In the genomic region with DNA sequence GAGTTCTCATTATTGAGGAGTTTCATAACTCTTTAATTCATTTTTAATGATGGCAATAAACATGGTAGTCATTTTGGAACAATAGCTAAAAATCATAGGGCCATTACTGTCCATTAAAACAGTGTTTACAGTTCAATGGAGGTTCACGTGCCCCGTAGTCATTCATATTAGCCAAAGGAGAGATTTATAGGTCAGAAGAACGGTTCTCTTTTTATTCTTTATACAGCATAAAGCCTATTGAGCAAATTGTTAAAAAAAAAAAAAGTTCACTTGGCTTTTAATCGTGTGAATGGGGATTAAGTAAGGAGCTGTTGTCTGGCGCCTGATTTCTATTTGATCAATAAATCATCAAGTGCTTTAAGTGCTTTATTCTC, we compare ENCODE assay signal across 10 cellular contexts.
A peak's percentile ranks its signal among the peaks of the same experiment; 100 is the strongest.
DNase-seq lines count a peak whose midpoint lies in the region; ATAC-seq and TF ChIP-seq lines count a peak whose summit lies in the region.
"Had no signal": no experiment of that assay in that cellular context is flagged by ENCODE, and none has a peak within 500 bp of the region (broad histone marks: within the 10 kb centered on the region; RNA-seq: fewer than 3 reads in every experiment).

No MANE protein-coding gene starts in this region.

- peaks cover 56 to 61% of the 10 kb centered on the region in 2 donors for H3K27me3 Mint-ChIP-seq in natural killer cell (ENCODE audit: low read depth in 2 of 2)

- H3K27ac ChIP-seq in ACC112 (ENCODE audit: low read depth, low read length) (no peak overlapping the region), HEK293 (ENCODE audit: extremely low read depth, low read depth, low read length) (no peak overlapping the region), mammary epithelial cell (ENCODE audit: insufficient read depth, low read depth, low read length) (no peak overlapping the region)
- H3K27ac ChIP-seq: BLaER1 treated with 17β-estradiol and CSF1 and Interleukin-3, amounts not matched to agents 10 nM and 100 nM had no signal

- no peaks in the 10 kb centered on the region for H3K9me3 ChIP-seq in HEK293 (ENCODE audit: control insufficient read depth, insufficient read depth, low read depth, low read length)
- H3K9me3 ChIP-seq in mammary epithelial cell (replicated peaks; ENCODE audit: insufficient read depth, low read length) = no peaks in the 10 kb centered on the region

- peak overlapping the region; percentile 65 for H3K4me2 ChIP-seq in mammary epithelial cell (ENCODE audit: insufficient read depth, low read depth, low read length)

- no peaks in the 10 kb centered on the region for H3K9me3 Mint-ChIP-seq in natural killer cell

- CTCF ChIA-PET in HEK293 (lab: Yijun Ruan, JAX) = interaction anchor here (0.6 to 0.9 kb wide), 5 partner anchors 12 to 1117 kb away, joined by 3 to 9 read pairs (median 3); no protein-coding TSS in a partner anchor
- CTCF ChIA-PET in mammary epithelial cell (lab: Charles Lee; ENCODE audit: low non-redundant PET) = no interaction called here

- intact Hi-C loops in mammary epithelial cell (cut with micrococcal nuclease) = no loop called here
- intact Hi-C loops in natural killer cell (cut with micrococcal nuclease) = no loop called here

- H3K4me1 ChIP-seq in ACC112 (ENCODE audit: control insufficient read depth, insufficient read depth, low read length, unreplicated experiment) (no peaks in the 10 kb centered on the region), HEK293 (ENCODE audit: control insufficient read depth, insufficient read depth, low read length) (no peaks in the 10 kb centered on the region), mammary epithelial cell (ENCODE audit: insufficient read depth, low read length) (peaks cover 2% of the 10 kb centered on the region)

- peak overlapping the region; percentile 80 for H2AFZ ChIP-seq in ACC112 (ENCODE audit: low read length, unreplicated experiment)
- H2AFZ ChIP-seq in mammary epithelial cell (ENCODE audit: low read depth, low read length) = peak overlapping the region; percentile 64

- H3K79me2 ChIP-seq in ACC112 (ENCODE audit: control insufficient read depth, insufficient read depth, low read length, unreplicated experiment) = no peaks in the 10 kb centered on the region
- no peaks in the 10 kb centered on the region for H3K79me2 ChIP-seq in mammary epithelial cell (ENCODE audit: insufficient read depth, low read length)

- no peak for DNase-seq in mammary epithelial cell
- DNase-seq in natural killer cell = no peak
- no peak for DNase-seq in activated CD4-positive, alpha-beta T cell treated with anti-CD3 and anti-CD28 coated beads for 4 hours
- DNase-seq: NCI-H1694 treated with DMSO at 0.1 percent for 48 hours had no signal

- H3K4me3 ChIP-seq in ACC112 (ENCODE audit: low read depth, low read length) (peak overlapping the region; percentile 85), HEK293 (ENCODE audit: low read depth, low read length) (no peak overlapping the region), mammary epithelial cell (replicated peaks in 1 of 3; ENCODE audit: insufficient read depth in 1 of 3, low read depth in 2 of 3, low read length in 3 of 3) (no peak overlapping the region)

- no peak overlapping the region for H3K27ac Mint-ChIP-seq in natural killer cell

- peak overlapping the region; percentile 85 for H3K4me3 Mint-ChIP-seq in natural killer cell

- BruUV-seq in mammary epithelial cell (replicated peaks; lab: Mats Ljungman, UMichigan) = no TSS peak

- H3K27me3 ChIP-seq in ACC112 (ENCODE audit: insufficient read depth, low read length) = peaks cover 3% of the 10 kb centered on the region; the same call in 1 of the 2 replicates
- peaks cover 10% of the 10 kb centered on the region for H3K27me3 ChIP-seq in mammary epithelial cell (ENCODE audit: insufficient read depth, low read length)

- H3K9ac ChIP-seq in mammary epithelial cell (ENCODE audit: insufficient read depth, low read length) = no peak overlapping the region

- 94% methylated on average over 5 of the region's 5 CpGs for WGBS in mammary epithelial cell (ENCODE audit: low coverage, missing lambda C conversion rate)

- TF ChIP-seq CTCF in HEK293 (tag by site-specific recombination; IDR thresholded peaks at IDR 0.05) (no peak), mammary epithelial cell (conservative IDR thresholded peaks at IDR 0.05 in 1 of 2, IDR thresholded peaks at IDR 0.05 in 1 of 2; ENCODE audit: extremely low read depth in 1 of 2, insufficient read depth in 1 of 2, low read depth in 1 of 2, low read length in 2 of 2) (no peak), natural killer cell (IDR thresholded peaks at IDR 0.05) (no peak)

- dilution Hi-C loops in mammary epithelial cell (cut with HindIII; ENCODE audit: low sequenced_read_pairs) = no loop called here

- H3K36me3 ChIP-seq in ACC112 (ENCODE audit: insufficient read depth, low read length) (no peaks in the 10 kb centered on the region), HEK293 (ENCODE audit: control insufficient read depth in 2 of 2, insufficient read depth in 1 of 2, low read length in 2 of 2) (no peaks in the 10 kb centered on the region), mammary epithelial cell (ENCODE audit: insufficient read depth, low read length) (no peaks in the 10 kb centered on the region)
- H3K36me3 ChIP-seq: BLaER1 treated with 17β-estradiol and CSF1 and Interleukin-3, amounts not matched to agents 10 nM and 100 nM had no signal

- ATAC-seq in natural killer cell (no peak), GM19395 (IDR thresholded peaks at IDR 0.05; ENCODE audit: unreplicated experiment) (no peak), HG02973 (IDR thresholded peaks at IDR 0.05; ENCODE audit: unreplicated experiment) (no peak), HG02678 (IDR thresholded peaks at IDR 0.05; ENCODE audit: unreplicated experiment) (no peak)

- in situ Hi-C loops in mammary epithelial cell (cut with MboI; ENCODE audit: low sequenced_read_pairs in 2 of 2) = no loop called here

- POLR2A ChIA-PET in HEK293 (lab: Yijun Ruan, JAX) = no interaction called here

- peaks cover 12 to 15% of the 10 kb centered on the region in 2 donors for H3K4me1 Mint-ChIP-seq in natural killer cell

- no peaks in the 10 kb centered on the region for H4K20me1 ChIP-seq in mammary epithelial cell (ENCODE audit: insufficient read depth, low read length)
- H4K20me1 ChIP-seq: BLaER1 treated with 17β-estradiol and CSF1 and Interleukin-3, amounts not matched to agents 10 nM and 100 nM had no signal

- H3K36me3 Mint-ChIP-seq in natural killer cell = no peaks in the 10 kb centered on the region

TF ChIP-seq in HEK293, 187 proteins besides CTCF, POLR2A, EP300 and RAD21:
- no peak for TF ChIP-seq ZFP3 (tag by site-specific recombination; IDR thresholded peaks at IDR 0.05; ENCODE audit: low read depth)
- TF ChIP-seq ZNF140 (tag by site-specific recombination; IDR thresholded peaks at IDR 0.05) = no peak
- TF ChIP-seq ZNF624 (tag by site-specific recombination; IDR thresholded peaks at IDR 0.05) = no peak
- TF ChIP-seq ZNF610 (tag by site-specific recombination; IDR thresholded peaks at IDR 0.05; ENCODE audit: borderline replicate concordance) = no peak
- TF ChIP-seq ZNF423 (tag by site-specific recombination; IDR thresholded peaks at IDR 0.05) = no peak
- TF ChIP-seq GLIS2 (tag by site-specific recombination; IDR thresholded peaks at IDR 0.05) = no peak
- TF ChIP-seq, protein P1, sequence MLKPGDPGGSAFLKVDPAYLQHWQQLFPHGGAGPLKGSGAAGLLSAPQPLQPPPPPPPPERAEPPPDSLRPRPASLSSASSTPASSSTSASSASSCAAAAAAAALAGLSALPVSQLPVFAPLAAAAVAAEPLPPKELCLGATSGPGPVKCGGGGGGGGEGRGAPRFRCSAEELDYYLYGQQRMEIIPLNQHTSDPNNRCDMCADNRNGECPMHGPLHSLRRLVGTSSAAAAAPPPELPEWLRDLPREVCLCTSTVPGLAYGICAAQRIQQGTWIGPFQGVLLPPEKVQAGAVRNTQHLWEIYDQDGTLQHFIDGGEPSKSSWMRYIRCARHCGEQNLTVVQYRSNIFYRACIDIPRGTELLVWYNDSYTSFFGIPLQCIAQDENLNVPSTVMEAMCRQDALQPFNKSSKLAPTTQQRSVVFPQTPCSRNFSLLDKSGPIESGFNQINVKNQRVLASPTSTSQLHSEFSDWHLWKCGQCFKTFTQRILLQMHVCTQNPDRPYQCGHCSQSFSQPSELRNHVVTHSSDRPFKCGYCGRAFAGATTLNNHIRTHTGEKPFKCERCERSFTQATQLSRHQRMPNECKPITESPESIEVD (tag by site-specific recombination; IDR thresholded peaks at IDR 0.05) = 0 out of 2 replicates have a peak, but pooled peaks have one; percentile 15
- no peak for TF ChIP-seq ZNF621 (tag by site-specific recombination; IDR thresholded peaks at IDR 0.05)
